8 cellular contexts compared by ENCODE assay signal in the genomic region with DNA sequence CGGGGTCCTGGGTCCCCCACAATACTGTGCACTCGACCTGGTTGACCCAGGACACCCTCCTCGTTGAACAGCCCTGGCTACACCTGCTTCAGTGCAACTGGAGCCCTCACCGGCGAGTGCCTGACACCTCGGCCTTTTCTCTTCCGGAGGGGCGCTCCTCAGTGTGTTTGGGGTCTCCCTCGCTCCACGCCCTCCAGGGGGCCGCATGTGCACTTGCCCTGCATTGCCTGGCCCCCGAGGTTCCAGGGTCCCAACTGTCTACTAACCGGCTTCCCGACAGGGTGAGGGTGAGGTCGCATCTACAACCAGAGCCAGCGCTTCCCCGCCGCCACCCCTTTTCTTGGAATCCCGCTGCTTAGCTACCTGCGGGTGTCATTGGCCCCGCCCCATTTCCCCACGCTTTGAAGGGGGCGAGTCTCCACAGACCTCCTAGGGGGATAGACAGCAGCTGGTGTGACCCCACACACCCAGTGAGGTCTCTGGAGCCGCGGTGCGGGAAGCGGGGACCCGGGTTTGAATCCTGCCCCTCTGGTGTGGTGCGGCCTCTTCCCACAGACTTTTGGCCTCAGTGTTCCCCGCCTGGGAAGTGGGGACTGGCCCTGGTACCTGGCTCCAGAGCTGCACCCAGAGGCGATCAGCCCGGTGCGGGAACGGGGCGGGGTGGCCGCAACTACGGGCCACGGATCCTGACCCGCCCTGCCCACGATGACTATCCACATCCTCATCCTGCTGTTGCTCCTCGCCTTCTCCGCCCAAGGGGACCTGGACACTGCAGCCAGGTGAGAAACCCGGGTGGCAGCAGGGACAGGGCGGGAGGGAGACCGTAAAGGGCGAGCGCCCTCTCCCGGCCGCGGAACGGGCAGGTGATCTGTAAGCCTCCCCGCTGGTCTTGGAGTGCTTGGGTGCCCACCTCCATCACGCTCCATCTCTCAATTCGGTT. TPM values are rescaled to one million over a fixed set of nuclear protein-coding genes. Genes with fewer than 3 reads are reported as not detected.
DNase-seq lines count a peak whose midpoint lies in the region; ATAC-seq and TF ChIP-seq lines count a peak whose summit lies in the region.

A gene with protein sequence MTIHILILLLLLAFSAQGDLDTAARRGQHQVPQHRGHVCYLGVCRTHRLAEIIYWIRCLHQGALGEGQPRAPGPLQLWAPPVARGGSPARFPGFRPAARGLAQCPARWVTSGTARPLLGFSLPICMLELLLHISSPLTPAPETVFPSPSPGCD (plus strand): TSS at position 462 of the 940 bp plus-strand sequence. CDS start 244 bp downstream, at position 706.

- peak within 1 kb of the TSS in 1 of 2 experiments; percentile 26 for H3K18ac ChIP-seq in mesenchymal stem cell (ENCODE audit: low read depth in 1 of 2, low read length in 2 of 2)

- no peak within 1 kb of the TSS for H4K8ac ChIP-seq in mesenchymal stem cell (ENCODE audit: low read length)

- POLR2A ChIA-PET in HEK293 (lab: Yijun Ruan, JAX): interaction anchor here (1.2 to 1.4 kb wide), 2 partner anchors 13 to 77 kb away, joined by 3 to 7 read pairs; partner anchors contain the start of gene AP2A1
- POLR2A ChIA-PET in T-cell (lab: Charles Lee): no interaction called here

- CTCF ChIA-PET in HEK293 (lab: Yijun Ruan, JAX) (interaction anchor here (0.7 kb wide), 1 partner anchor 172 kb away, joined by 3 read pairs; no protein-coding TSS in a partner anchor), T-cell (lab: Charles Lee) (no interaction called here)

- no peak within 1 kb of the TSS for H2AFZ ChIP-seq in mesenchymal stem cell (ENCODE audit: low read depth, low read length)

- H3K27me3 Mint-ChIP-seq in T-cell: peaks cover 13 to 26% of the 10 kb centered on the region in 2 donors

- H2BK15ac ChIP-seq in mesenchymal stem cell (ENCODE audit: low read depth, poor library complexity, severe bottlenecking): peak within 1 kb of the TSS; percentile 53

- H3K27ac ChIP-seq in HEK293 (ENCODE audit: extremely low read depth, low read depth, low read length) (no peak within 1 kb of the TSS; the same call in 1 of the 2 replicates), duodenal mucosa (ENCODE audit: low read depth, low read length) (no peak within 1 kb of the TSS), mesenchymal stem cell (ENCODE audit: low read length, poor library complexity, severe bottlenecking) (no peak within 1 kb of the TSS), thoracic aorta (peak within 1 kb of the TSS; percentile 23 to 30)

- H3K36me3 Mint-ChIP-seq in T-cell: peaks cover 16% of the 10 kb centered on the region

- peaks cover 19 to 26% (median 25%) of the 10 kb centered on the region in 3 donors for H3K4me1 Mint-ChIP-seq in T-cell

- H3K27me3 ChIP-seq in duodenal mucosa (ENCODE audit: control insufficient read depth in 1 of 2, insufficient read depth in 2 of 2, low read length in 2 of 2) (peaks cover 11 to 24% of the 10 kb centered on the region in 2 donors), mesenchymal stem cell (ENCODE audit: control insufficient read depth in 1 of 2, insufficient read depth in 1 of 2, low read length in 2 of 2) (no peaks in the 10 kb centered on the region), thoracic aorta (replicated peaks; ENCODE audit: insufficient read depth) (no peaks in the 10 kb centered on the region)

- peak within 1 kb of the TSS; percentile 82 to 89 (median 85) for H3K4me3 Mint-ChIP-seq in T-cell

- peak; percentile 46 for DNase-seq in AG08396 (ENCODE audit: low spot score)
- DNase-seq in T-cell: peak in 19 of 34 experiments; percentile 19 to 52 (median 43)
- no peak for DNase-seq in mesenchymal stem cell
- no peak for DNase-seq in thoracic aorta (ENCODE audit: low spot score)
- no peak for DNase-seq in HuH-7 (ENCODE audit: low spot score)

- peak within 1 kb of the TSS; percentile 78 for H3K4me2 ChIP-seq in mesenchymal stem cell (ENCODE audit: low read length, poor library complexity, severe bottlenecking)

- peak; percentile 37 to 56 (median 51) for ATAC-seq in T-cell (replicated peaks in 1 of 4)
- no peak for ATAC-seq in thoracic aorta (ENCODE audit: insufficient number of reproducible peaks, low FRiP score, low read depth)
- ATAC-seq in GM18909 (IDR thresholded peaks at IDR 0.05; ENCODE audit: poor library complexity, unreplicated experiment): no peak

- no peak within 1 kb of the TSS for H3K14ac ChIP-seq in mesenchymal stem cell (ENCODE audit: low read length in 2 of 2)

- H2BK120ac ChIP-seq in mesenchymal stem cell (ENCODE audit: low read depth, low read length): no peak within 1 kb of the TSS

- H3K9me3 ChIP-seq in HEK293 (ENCODE audit: control insufficient read depth, insufficient read depth, low read depth, low read length): no peaks in the 10 kb centered on the region
- no peaks in the 10 kb centered on the region for H3K9me3 ChIP-seq in duodenal mucosa (ENCODE audit: control insufficient read depth in 1 of 2, low read length in 2 of 2)
- no peaks in the 10 kb centered on the region for H3K9me3 ChIP-seq in mesenchymal stem cell (ENCODE audit: control insufficient read depth, low read length)
- no peaks in the 10 kb centered on the region for H3K9me3 ChIP-seq in thoracic aorta

- no peak within 1 kb of the TSS for H2AK5ac ChIP-seq in mesenchymal stem cell (ENCODE audit: low read length, severe bottlenecking)

- H3K36me3 ChIP-seq in HEK293 (ENCODE audit: control insufficient read depth in 2 of 2, insufficient read depth in 1 of 2, low read length in 2 of 2) (peaks cover 7 to 43% of the 10 kb centered on the region in 2 experiments), duodenal mucosa (ENCODE audit: control insufficient read depth in 1 of 2, insufficient read depth in 2 of 2, low read length in 2 of 2) (peaks cover 8 to 29% of the 10 kb centered on the region in 2 donors), mesenchymal stem cell (ENCODE audit: control insufficient read depth in 1 of 2, insufficient read depth in 2 of 2, low read depth in 1 of 2, low read length in 2 of 2) (peaks cover 30 to 50% of the 10 kb centered on the region in 2 experiments), thoracic aorta (peaks cover 17% of the 10 kb centered on the region)

- H3K4me1 ChIP-seq in HEK293 (ENCODE audit: control insufficient read depth, insufficient read depth, low read length): peaks cover 8% of the 10 kb centered on the region
- H3K4me1 ChIP-seq in duodenal mucosa (ENCODE audit: control insufficient read depth in 1 of 2, insufficient read depth in 2 of 2, low read length in 2 of 2): peaks cover 15 to 27% of the 10 kb centered on the region in 2 donors
- peaks cover 21% of the 10 kb centered on the region for H3K4me1 ChIP-seq in mesenchymal stem cell (ENCODE audit: control insufficient read depth, insufficient read depth, low read depth, low read length)
- H3K4me1 ChIP-seq in thoracic aorta (ENCODE audit: control insufficient read depth in 1 of 2, low read depth in 2 of 2): peaks cover 4 to 28% of the 10 kb centered on the region in 2 donors

- WGBS in mesenchymal stem cell: 53% methylated on average over 54 of the region's 54 CpGs

- no peak within 1 kb of the TSS for H2BK5ac ChIP-seq in mesenchymal stem cell (ENCODE audit: low read depth, low read length, poor library complexity, severe bottlenecking)

- H3K4me3 ChIP-seq in HEK293 (ENCODE audit: low read depth, low read length) (no peak within 1 kb of the TSS), duodenal mucosa (ENCODE audit: low read depth in 1 of 2, low read length in 2 of 2) (peak within 1 kb of the TSS; percentile 64 to 72), mesenchymal stem cell (ENCODE audit: insufficient read depth in 1 of 2, low read depth in 1 of 2, low read length in 2 of 2) (peak within 1 kb of the TSS in 1 of 2 experiments; percentile 91), thoracic aorta (peak within 1 kb of the TSS; percentile 74)

- peaks cover 19% of the 10 kb centered on the region for H3K79me1 ChIP-seq in mesenchymal stem cell (replicated peaks; ENCODE audit: low read length, poor library complexity, severe bottlenecking)

- TF ChIP-seq CTCF in HEK293 (tag by site-specific recombination; IDR thresholded peaks at IDR 0.05) (no peak), thoracic aorta (IDR thresholded peaks at IDR 0.05) (no peak)

- H4K91ac ChIP-seq in mesenchymal stem cell (ENCODE audit: low read length): no peak within 1 kb of the TSS

- no peaks in the 10 kb centered on the region for H3K9me3 Mint-ChIP-seq in T-cell

- H3K23ac ChIP-seq in mesenchymal stem cell (ENCODE audit: low read length in 2 of 2): no peak within 1 kb of the TSS

- peak within 1 kb of the TSS in 1 of 2 donors; percentile 3 for H3K9ac ChIP-seq in duodenal mucosa (ENCODE audit: low read depth in 1 of 2, low read length in 2 of 2)
- H3K9ac ChIP-seq in mesenchymal stem cell (ENCODE audit: low read length): peak within 1 kb of the TSS; percentile 84

- H3K4ac ChIP-seq in mesenchymal stem cell (ENCODE audit: low read depth in 1 of 2, low read length in 2 of 2): peak within 1 kb of the TSS; percentile 9 to 19

- H3K27ac Mint-ChIP-seq in T-cell: peak within 1 kb of the TSS; percentile 73

- H2BK12ac ChIP-seq in mesenchymal stem cell (ENCODE audit: low read length in 2 of 2): peak within 1 kb of the TSS in 1 of 2 experiments; percentile 60

TF ChIP-seq in HEK293, 187 proteins besides CTCF, POLR2A, EP300 and RAD21:
- TF ChIP-seq, protein P1, sequence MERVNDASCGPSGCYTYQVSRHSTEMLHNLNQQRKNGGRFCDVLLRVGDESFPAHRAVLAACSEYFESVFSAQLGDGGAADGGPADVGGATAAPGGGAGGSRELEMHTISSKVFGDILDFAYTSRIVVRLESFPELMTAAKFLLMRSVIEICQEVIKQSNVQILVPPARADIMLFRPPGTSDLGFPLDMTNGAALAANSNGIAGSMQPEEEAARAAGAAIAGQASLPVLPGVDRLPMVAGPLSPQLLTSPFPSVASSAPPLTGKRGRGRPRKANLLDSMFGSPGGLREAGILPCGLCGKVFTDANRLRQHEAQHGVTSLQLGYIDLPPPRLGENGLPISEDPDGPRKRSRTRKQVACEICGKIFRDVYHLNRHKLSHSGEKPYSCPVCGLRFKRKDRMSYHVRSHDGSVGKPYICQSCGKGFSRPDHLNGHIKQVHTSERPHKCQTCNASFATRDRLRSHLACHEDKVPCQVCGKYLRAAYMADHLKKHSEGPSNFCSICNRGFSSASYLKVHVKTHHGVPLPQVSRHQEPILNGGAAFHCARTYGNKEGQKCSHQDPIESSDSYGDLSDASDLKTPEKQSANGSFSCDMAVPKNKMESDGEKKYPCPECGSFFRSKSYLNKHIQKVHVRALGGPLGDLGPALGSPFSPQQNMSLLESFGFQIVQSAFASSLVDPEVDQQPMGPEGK (tag by site-specific recombination; IDR thresholded peaks at IDR 0.05): 0 out of 2 replicates have a peak, but pooled peaks have one; percentile 2
- TF ChIP-seq KLF8 (tag by site-specific recombination; IDR thresholded peaks at IDR 0.05) (peak; percentile 45; the same call in 1 of the 2 replicates), ZNF121 (tag by site-specific recombination; IDR thresholded peaks at IDR 0.05) (0 out of 2 replicates have a peak, but pooled peaks have one; percentile 37), IKZF3 (tag by site-specific recombination; IDR thresholded peaks at IDR 0.05) (no peak), GLI4 (tag by site-specific recombination; IDR thresholded peaks at IDR 0.05) (no peak)

RNA-seq across cellular contexts. Expression of the gene that starts here (rescaled TPM):
- total RNA-seq in T-cell: 1 to 10 TPM; 3.5 to 6.4 (median 5.6) TPM
- polyA plus RNA-seq in mesenchymal stem cell (2013, experiment 1 of 2): 0.68 TPM
- 0.44 TPM for polyA plus RNA-seq in mesenchymal stem cell (2013, experiment 2 of 2)
- 1 to 10 TPM; 2.8 to 6.4 TPM for total RNA-seq in thoracic aorta

Comparison
In these comparisons a context has a peak if more than half of its experiments do, and no peak if none do; other contexts are left out.
1. DNase-seq: peak in AG08396 (single experiment) and T-cell (19 of 34); none in mesenchymal stem cell (single experiment), thoracic aorta (single experiment) and HuH-7 (single experiment).
2. H3K27ac ChIP-seq: peak in thoracic aorta (2 of 2); none in HEK293 (single experiment), duodenal mucosa (single experiment) and mesenchymal stem cell (single experiment).
3. ATAC-seq: peak in T-cell (4 of 4); none in thoracic aorta (single experiment) and GM18909 (single experiment).